ENCODE assay signal across 8 cellular contexts in genomic region chr9:127903557-127904475, GRCh38. TPM values are rescaled to one million over a fixed set of nuclear protein-coding genes. Genes with fewer than 3 reads are reported as not detected.
DNase-seq lines count a peak whose midpoint lies in the region; FAIRE-seq and TF ChIP-seq lines count a peak whose summit lies in the region.

No MANE protein-coding gene starts in this region.

- H3K4me3 ChIP-seq in mammary epithelial cell (replicated peaks in 1 of 3; ENCODE audit: insufficient read depth in 1 of 3, low read depth in 2 of 3, low read length in 3 of 3): no peak overlapping the region

- H3K27me3 ChIP-seq in mammary epithelial cell (ENCODE audit: insufficient read depth, low read length): no peaks in the 10 kb centered on the region

- TF ChIP-seq CTCF in mammary epithelial cell (conservative IDR thresholded peaks at IDR 0.05 in 1 of 2, IDR thresholded peaks at IDR 0.05 in 1 of 2; ENCODE audit: extremely low read depth in 1 of 2, insufficient read depth in 1 of 2, low read depth in 1 of 2, low read length in 2 of 2): no peak

- no peak overlapping the region for H3K27ac ChIP-seq in mammary epithelial cell (ENCODE audit: insufficient read depth, low read depth, low read length)

- peak; percentile 84 for FAIRE-seq in GM12891 (lab: Jason Lieb, UNC)

- H4K20me1 ChIP-seq in mammary epithelial cell (ENCODE audit: insufficient read depth, low read length): no peaks in the 10 kb centered on the region

- no peak overlapping the region for H3K4me2 ChIP-seq in mammary epithelial cell (ENCODE audit: insufficient read depth, low read depth, low read length)

- WGBS in mammary epithelial cell (ENCODE audit: low coverage, missing lambda C conversion rate): 63% methylated on average over 16 of the region's 17 CpGs

- no TSS peak for BruUV-seq in mammary epithelial cell (replicated peaks; lab: Mats Ljungman, UMichigan)

- TF ChIP-seq POLR2A in GM12891 (IDR thresholded peaks at IDR 0.05; ENCODE audit: low read depth, low read length): 0 out of 2 replicates have a peak, but pooled peaks have one; percentile 24

- peaks cover 2% of the 10 kb centered on the region for H3K79me2 ChIP-seq in mammary epithelial cell (ENCODE audit: insufficient read depth, low read length)

- no peaks in the 10 kb centered on the region for H3K9me3 ChIP-seq in mammary epithelial cell (replicated peaks; ENCODE audit: insufficient read depth, low read length)

- intact Hi-C loops in mammary epithelial cell (cut with micrococcal nuclease): no loop called here

- H3K4me1 ChIP-seq in mammary epithelial cell (ENCODE audit: insufficient read depth, low read length): peaks cover 9% of the 10 kb centered on the region

- DNase-seq in GM12891 (ENCODE audit: insufficient read length, low spot score): peak; percentile 42
- DNase-seq in NOMO-1 treated with DMSO at 0.1 percent for 48 hours (lab: John Stamatoyannopoulos, UW; ENCODE audit: unreplicated experiment): peak; percentile 64
- peak; percentile 57 for DNase-seq in activated effector memory CD4-positive, alpha-beta T cell treated with Interleukin-2 at 50 U/mL for 16 hours
- DNase-seq in iPS-NIHi7 (ENCODE audit: extremely low spot score): peak; percentile 76
- DNase-seq in stimulated activated CD4-positive, alpha-beta T cell treated with anti-CD3 and anti-CD28 coated beads, Interleukin-4, amount 100 ng/mL, for 1 hour: peak; percentile 68
- DNase-seq in H4 (ENCODE audit: low spot score): no peak
- DNase-seq in NCI-H2171 treated with DMSO at 0.1 percent for 48 hours (lab: John Stamatoyannopoulos, UW): no peak
- DNase-seq in mammary epithelial cell: no peak

- H3K36me3 ChIP-seq in mammary epithelial cell (ENCODE audit: insufficient read depth, low read length): no peaks in the 10 kb centered on the region

- dilution Hi-C loops in mammary epithelial cell (cut with HindIII; ENCODE audit: low sequenced_read_pairs): no loop called here

- no peak overlapping the region for H2AFZ ChIP-seq in mammary epithelial cell (ENCODE audit: low read depth, low read length)

- no peak overlapping the region for H3K9ac ChIP-seq in mammary epithelial cell (ENCODE audit: insufficient read depth, low read length)

- CTCF ChIA-PET in mammary epithelial cell (lab: Charles Lee; ENCODE audit: low non-redundant PET): no interaction called here

- in situ Hi-C loops in mammary epithelial cell (cut with MboI; ENCODE audit: low sequenced_read_pairs in 2 of 2): no loop called here

TF ChIP-seq in GM12891, 5 proteins besides CTCF, POLR2A, EP300 and RAD21:
- peak; percentile 32; the same call in 1 of the 2 replicates for TF ChIP-seq POLR2AphosphoS5 (IDR thresholded peaks at IDR 0.05; ENCODE audit: low read depth, low read length)
- TF ChIP-seq PAX5 (IDR thresholded peaks at IDR 0.05; ENCODE audit: insufficient read depth, low read length, severe bottlenecking): no peak
- TF ChIP-seq SPI1 (IDR thresholded peaks at IDR 0.05; ENCODE audit: low read depth, low read length): no peak

RNA-seq across cellular contexts. Expression of gene ST6GALNAC6, which starts 4.4 kb away (rescaled TPM):
- 23.2 TPM for polyA plus RNA-seq in GM12891 (2012; ENCODE audit: low read depth, missing spikeins)
- 12.4 and 14.8 TPM in 2 replicates for total RNA-seq in H4 (2014; rRNA removed; shearing (Covaris generic))
- total RNA-seq in mammary epithelial cell: 10 to 100 TPM; 28.8 to 29.5 TPM
- polyA plus RNA-seq in mammary epithelial cell: 26.6 TPM
- 14.6 TPM for polyA minus RNA-seq in mammary epithelial cell

RNA-seq across cellular contexts. Expression of gene ST6GALNAC4, which starts 13.0 kb away (rescaled TPM):
- polyA plus RNA-seq in GM12891 (2012; ENCODE audit: low read depth, missing spikeins): 27.0 TPM
- total RNA-seq in H4 (2014; rRNA removed; shearing (Covaris generic)): 5.2 and 12.8 TPM in 2 replicates
- total RNA-seq in mammary epithelial cell: 10 to 100 TPM; 14.3 to 19.6 TPM
- 21.9 TPM for polyA plus RNA-seq in mammary epithelial cell
- polyA minus RNA-seq in mammary epithelial cell: 50.2 TPM

RNA-seq across cellular contexts. Expression of gene AK1, which starts 26.3 kb away (rescaled TPM):
- polyA plus RNA-seq in GM12891 (2012; ENCODE audit: low read depth, missing spikeins): 7.0 TPM
- total RNA-seq in H4 (2014; rRNA removed; shearing (Covaris generic)): 25.3 and 45.7 TPM in 2 replicates
- 10 to 100 TPM; 42.0 to 57.9 TPM for total RNA-seq in mammary epithelial cell
- polyA plus RNA-seq in mammary epithelial cell: 65.8 TPM
- polyA minus RNA-seq in mammary epithelial cell: 52.1 TPM

RNA-seq across cellular contexts. Expression of gene PIP5KL1, which starts 26.8 kb away (rescaled TPM):
- 0.42 TPM for polyA plus RNA-seq in GM12891 (2012; ENCODE audit: low read depth, missing spikeins)
- total RNA-seq in H4 (2014; rRNA removed; shearing (Covaris generic)): 0.95 and 2.6 TPM in 2 replicates
- total RNA-seq in mammary epithelial cell: 10 to 100 TPM in 1 of 2 donors, 1 to 10 TPM in 1; 6.7 to 11.8 TPM
- 4.4 TPM for polyA plus RNA-seq in mammary epithelial cell
- 0.41 TPM for polyA minus RNA-seq in mammary epithelial cell

RNA-seq across cellular contexts. Expression of gene DPM2, which starts 33.8 kb away (rescaled TPM):
- 28.2 TPM for polyA plus RNA-seq in GM12891 (2012; ENCODE audit: low read depth, missing spikeins)
- 31.1 and 35.4 TPM in 2 replicates for total RNA-seq in H4 (2014; rRNA removed; shearing (Covaris generic))
- total RNA-seq in mammary epithelial cell: 10 to 100 TPM; 10.0 to 48.7 TPM
- polyA plus RNA-seq in mammary epithelial cell: 45.2 TPM
- polyA minus RNA-seq in mammary epithelial cell: 74.8 TPM

Comparison
In these comparisons a context has a peak if more than half of its experiments do, and no peak if none do; other contexts are left out.
1. DNase-seq: peak in GM12891 (single experiment), NOMO-1 treated with DMSO at 0.1 percent for 48 hours (single experiment), activated effector memory CD4-positive, alpha-beta T cell treated with Interleukin-2 at 50 U/mL for 16 hours (single experiment), iPS-NIHi7 (single experiment) and stimulated activated CD4-positive, alpha-beta T cell treated with anti-CD3 and anti-CD28 coated beads, Interleukin-4, amount 100 ng/mL, for 1 hour (single experiment); none in H4 (single experiment), NCI-H2171 treated with DMSO at 0.1 percent for 48 hours (single experiment) and mammary epithelial cell (single experiment).